ENCODE assay signal across 27 cellular contexts in the genomic region with DNA sequence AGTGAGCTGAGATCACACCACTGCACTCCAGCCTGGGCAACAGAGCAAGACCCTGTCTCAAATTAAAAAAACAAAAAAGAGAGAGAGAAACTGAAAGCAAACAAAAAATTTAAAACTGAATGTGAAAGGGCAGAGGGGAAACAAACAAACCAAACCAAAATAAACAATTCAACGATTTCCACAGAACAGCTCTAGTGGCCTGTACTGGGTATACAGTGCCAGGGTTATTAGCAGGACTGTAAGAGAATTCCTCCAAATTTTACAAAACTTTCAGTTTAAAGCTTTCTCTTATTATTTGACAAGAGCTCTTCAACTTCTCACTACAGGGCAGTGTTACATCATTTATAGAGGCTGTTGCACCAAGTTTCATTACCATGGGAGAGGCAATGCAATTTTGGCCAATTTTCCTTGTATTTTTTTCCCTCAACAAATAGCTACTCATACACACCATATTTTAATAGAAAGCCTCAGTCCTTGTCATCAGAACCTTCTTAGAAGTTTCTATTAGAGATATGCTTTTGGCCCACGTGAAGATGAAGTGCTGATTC. TPM values are rescaled to one million over a fixed set of nuclear protein-coding genes. Genes with fewer than 3 reads are reported as not detected.
A peak's percentile ranks its signal among the peaks of the same experiment; 100 is the strongest.
DNase-seq lines count a peak whose midpoint lies in the region; ATAC-seq, FAIRE-seq and TF ChIP-seq lines count a peak whose summit lies in the region.
"Had no signal": no experiment of that assay in that cellular context is flagged by ENCODE, and none has a peak within 500 bp of the region (broad histone marks: within the 10 kb centered on the region; RNA-seq: fewer than 3 reads in every experiment).

No MANE protein-coding gene starts in this region.

- H2AFZ ChIP-seq in GM12878 (ENCODE audit: control insufficient read depth, low read depth, low read length): no peak overlapping the region
- H2AFZ ChIP-seq: neural progenitor cell had no signal

- H3K36me3 ChIP-seq in HEK293 (ENCODE audit: control insufficient read depth in 2 of 2, insufficient read depth in 1 of 2, low read length in 2 of 2) (no peaks in the 10 kb centered on the region), GM12878 (ENCODE audit: control insufficient read depth in 2 of 2, insufficient read depth in 2 of 2, low read length in 1 of 2) (no peaks in the 10 kb centered on the region), tibial nerve (no peaks in the 10 kb centered on the region)
- H3K36me3 ChIP-seq: esophagus muscularis mucosa, MG63, neural progenitor cell, right atrium auricular region had no signal

- POLR2A ChIA-PET in HEK293 (lab: Yijun Ruan, JAX): no interaction called here
- POLR2A ChIA-PET in GM12878 (lab: Charles Lee): no interaction called here

- in situ Hi-C loops in GM12878 (cut with MboI): loop anchor here (10.0 kb wide), 1 partner anchor 96 kb away; no protein-coding TSS in a partner anchor

- H3K4me2 ChIP-seq in GM12878 (ENCODE audit: control insufficient read depth, insufficient read depth): no peak overlapping the region
- H3K4me2 ChIP-seq: neural progenitor cell, SK-N-SH, smooth muscle cell had no signal

- intact Hi-C loops in GM12878 (cut with micrococcal nuclease; ENCODE audit: unreplicated experiment): no loop called here

- TF ChIP-seq EP300 in GM12878 (IDR thresholded peaks at IDR 0.05; ENCODE audit: borderline replicate concordance in 1 of 2, control insufficient read depth in 1 of 2, low read depth in 2 of 2, low read length in 2 of 2) (no peak), tibial nerve (IDR thresholded peaks at IDR 0.05) (no peak)

- no peak overlapping the region for H3K27ac ChIP-seq in HEK293 (ENCODE audit: extremely low read depth, low read depth, low read length)
- H3K27ac ChIP-seq in GM12878 (ENCODE audit: control insufficient read depth, insufficient read depth): no peak overlapping the region
- no peak overlapping the region for H3K27ac ChIP-seq in tibial nerve
- H3K27ac ChIP-seq in foreskin keratinocyte: no peak overlapping the region
- H3K27ac ChIP-seq: esophagus muscularis mucosa, neural progenitor cell, right atrium auricular region, testis had no signal

- no peaks in the 10 kb centered on the region for H4K20me1 ChIP-seq in GM12878 (ENCODE audit: control insufficient read depth, insufficient read depth)

- no peak for TF ChIP-seq RAD21 in GM12878 (IDR thresholded peaks at IDR 0.05; ENCODE audit: insufficient read depth, low read depth, low read length)

- SMC1A ChIA-PET in GM12878 (lab: Charles Lee; ENCODE audit: uncharacterized antibody, unreplicated experiment): interaction anchor here (0.9 to 1.6 kb wide), 7 partner anchors 28 to 699 kb away, joined by 3 to 6 read pairs (median 3); no protein-coding TSS in a partner anchor

- TF ChIP-seq CTCF in AG10803 (conservative IDR thresholded peaks at IDR 0.05; ENCODE audit: low read length) (no peak), HEK293 (tag by site-specific recombination; IDR thresholded peaks at IDR 0.05) (no peak), GM12878 (IDR thresholded peaks at IDR 0.05 in 2 of 3, conservative IDR thresholded peaks at IDR 0.05 in 1 of 3; ENCODE audit: control insufficient read depth in 2 of 3, extremely low read depth in 1 of 3, insufficient read depth in 1 of 3, low read depth in 3 of 3, low read length in 3 of 3) (no peak), tibial nerve (IDR thresholded peaks at IDR 0.05) (no peak), foreskin keratinocyte (conservative IDR thresholded peaks at IDR 0.05) (no peak)

- FAIRE-seq in GM12878 (lab: Jason Lieb, UNC): no peak
- FAIRE-seq: endometrium, GM12892 had no signal

- RAD21 ChIA-PET in GM12878 (lab: Charles Lee; ENCODE audit: unreplicated experiment): interaction anchor here (1.1 to 1.5 kb wide), 2 partner anchors 47 to 75 kb away, joined by 3 read pairs; no protein-coding TSS in a partner anchor

- H3K27me3 ChIP-seq in GM12878 (replicated peaks in 1 of 2; ENCODE audit: control insufficient read depth in 2 of 2, insufficient read depth in 2 of 2, low read length in 1 of 2): no peaks in the 10 kb centered on the region; a peak in 2 of 4 replicates
- no peaks in the 10 kb centered on the region for H3K27me3 ChIP-seq in tibial nerve
- peaks cover 5% of the 10 kb centered on the region for H3K27me3 ChIP-seq in foreskin keratinocyte
- H3K27me3 ChIP-seq: MG63, neural progenitor cell, right atrium auricular region, testis had no signal

- H3K4me1 ChIP-seq in HEK293 (ENCODE audit: control insufficient read depth, insufficient read depth, low read length) (no peaks in the 10 kb centered on the region), GM12878 (ENCODE audit: control insufficient read depth, insufficient read depth, low read length) (no peaks in the 10 kb centered on the region), tibial nerve (peaks cover 0 to 5% (median 0%) of the 10 kb centered on the region in 4 donors), foreskin keratinocyte (peaks cover 5% of the 10 kb centered on the region)
- H3K4me1 ChIP-seq: esophagus muscularis mucosa, neural progenitor cell, right atrium auricular region, testis had no signal

- H3K79me2 ChIP-seq in GM12878 (ENCODE audit: control insufficient read depth, insufficient read depth, low read length): no peaks in the 10 kb centered on the region

- H3K9me3 ChIP-seq in HEK293 (ENCODE audit: control insufficient read depth, insufficient read depth, low read depth, low read length): no peaks in the 10 kb centered on the region
- H3K9me3 ChIP-seq in GM12878 (replicated peaks; ENCODE audit: control insufficient read depth, insufficient read depth, low read length): no peaks in the 10 kb centered on the region
- H3K9me3 ChIP-seq in tibial nerve: no peaks in the 10 kb centered on the region
- H3K9me3 ChIP-seq: esophagus muscularis mucosa, MG63, right atrium auricular region, SK-N-SH, testis had no signal

- WGBS in GM12878 (ENCODE audit: insufficient coverage, insufficient replicate concordance, low lambda C conversion rate, missing lambda C conversion rate): 19% methylated on average over 2 of the region's 2 CpGs
- WGBS in tibial nerve, 2 donors: 46% methylated on average over 2 of the region's 2 CpGs

- BruUV-seq in GM12878 (replicated peaks; lab: Mats Ljungman, UMichigan): no TSS peak

- no peak overlapping the region for H3K4me3 ChIP-seq in AG10803 (ENCODE audit: low read length)
- no peak overlapping the region for H3K4me3 ChIP-seq in HEK293 (ENCODE audit: low read depth, low read length)
- H3K4me3 ChIP-seq in GM12878: no peak overlapping the region
- no peak overlapping the region for H3K4me3 ChIP-seq in tibial nerve
- H3K4me3 ChIP-seq: esophagus muscularis mucosa, MG63, neural progenitor cell, right atrium auricular region, smooth muscle cell, testis had no signal

- ATAC-seq in GM12878 (peak; percentile 38; the same call in 1 of the 3 replicates), GM21526 (IDR thresholded peaks at IDR 0.05; ENCODE audit: low FRiP score, unreplicated experiment) (no peak), foreskin keratinocyte (no peak)
- ATAC-seq: activated T-cell treated with anti-CD3 and anti-CD28 coated beads, Interleukin-2, amount 50 U/mL, for 72 hours had no signal

- peak; percentile 29 for DNase-seq in AG10803 (ENCODE audit: low read depth)
- no peak for DNase-seq in GM12878 (ENCODE audit: low read depth, low spot score)
- peak; percentile 11 for DNase-seq in hepatic stellate cell (ENCODE audit: low spot score)
- no peak for DNase-seq in tibial nerve (ENCODE audit: low spot score in 2 of 2)
- no peak for DNase-seq in foreskin keratinocyte
- DNase-seq: activated CD4-positive, alpha-beta memory T cell treated with anti-CD3 and anti-CD28 coated beads for 36 hours; activated CD4-positive, CD25-positive, alpha-beta regulatory T cell treated with anti-CD3 and anti-CD28 coated beads, Interleukin-2, amount 50 U/mL, for 72 hours; activated T-cell treated with anti-CD3 and anti-CD28 coated beads, Interleukin-2, amount 50 U/mL, for 72 hours; H9; KBM-7; mesendoderm; MG63; NCI-H1417 treated with DMSO at 0.1 percent for 48 hours; NCI-H2081; NCI-H226; NCI-H748 treated with DMSO at 0.1 percent for 48 hours; SK-N-SH; stimulated activated naive CD4-positive, alpha-beta T cell treated with Interleukin-2 at 50 U/mL for 16 hours; testis had no signal

- H3K9ac ChIP-seq in GM12878 (ENCODE audit: control insufficient read depth, insufficient read depth, low read length): no peak overlapping the region
- H3K9ac ChIP-seq: neural progenitor cell, SK-N-SH had no signal

- CTCF ChIA-PET in HEK293 (lab: Yijun Ruan, JAX): interaction anchor here (0.6 to 3.9 kb wide), 10 partner anchors 8 to 206 kb away, joined by 3 to 25 read pairs (median 4); no protein-coding TSS in a partner anchor
- CTCF ChIA-PET in GM12878 (lab: Yijun Ruan, JAX): interaction anchor here (0.6 to 3.3 kb wide), 13 partner anchors 25 to 205 kb away, joined by 3 to 10 read pairs (median 4); no protein-coding TSS in a partner anchor

- TF ChIP-seq POLR2A in GM12878 (IDR thresholded peaks at IDR 0.05; ENCODE audit: low read depth, low read length): no peak
- TF ChIP-seq POLR2A in tibial nerve (IDR thresholded peaks at IDR 0.05): no peak

TF ChIP-seq in HEK293, 187 proteins besides CTCF, POLR2A, EP300 and RAD21 (continues in another document):
- no peak for TF ChIP-seq ZNF558 (tag by site-specific recombination; IDR thresholded peaks at IDR 0.05)

RNA-seq across cellular contexts. Expression of a gene that starts 44.3 kb away (rescaled TPM):
- 37.7 and 41.8 TPM in 2 replicates for total RNA-seq in GM12878 (2013; cell fraction: nucleolus; rRNA removed)
- total RNA-seq in GM12878 (2014; rRNA removed): 34.0 and 35.8 TPM in 2 replicates
- 22.2 and 23.2 TPM in 2 replicates for total RNA-seq in GM12878 (2014; rRNA removed; fragmentation: Illumina TruSeq; extraction: Trizol)
- total RNA-seq in GM12878 (2021): 38.4 and 39.3 TPM in 2 replicates
- 10.4 TPM for polyA plus RNA-seq in GM12878 (2011; ENCODE audit: low read depth)
- polyA plus RNA-seq in GM12878 (2011; rRNA removed): 29.7 and 45.5 TPM in 2 replicates
- 35.7 and 38.5 TPM in 2 replicates for polyA plus RNA-seq in GM12878 (2011; cell fraction: cytosol; rRNA removed)
- 91.3 and 99.7 TPM in 2 replicates for polyA plus RNA-seq in GM12878 (2011; cell fraction: nucleus; rRNA removed)
- polyA plus RNA-seq in GM12878 (2012): 16.7 and 18.1 TPM in 2 replicates
- 20.2 and 23.6 TPM in 2 replicates for polyA plus RNA-seq in GM12878 (2014; fragmentation: Illumina TruSeq; extraction: Trizol)
- 10 to 100 TPM in 1 of 2 experiments, 1 to 10 TPM in 1; 8.0 to 12.4 TPM for polyA plus RNA-seq in GM12878 (2014; fragmentation: Nextera tagmentation; extraction: Ambion mirVana)
- 21.7 and 24.4 TPM in 2 replicates for polyA plus RNA-seq in GM12878 (2014; rRNA removed)
- 10 to 100 TPM; 25.4 to 31.3 TPM for polyA plus RNA-seq in GM12878 (2016; fragmentation: Nextera tagmentation; extraction: Ambion mirVana)
- polyA minus RNA-seq in GM12878 (2011; rRNA and poly(A)+ RNA removed): 61.4 and 89.8 TPM in 2 replicates
- polyA minus RNA-seq in GM12878 (2011; cell fraction: cytosol; rRNA and poly(A)+ RNA removed): 19.3 and 19.4 TPM in 2 replicates
- polyA minus RNA-seq in GM12878 (2011; cell fraction: nucleus; rRNA and poly(A)+ RNA removed): 25.8 and 33.1 TPM in 2 replicates
- total RNA-seq in tibial nerve: 10 to 100 TPM; 19.4 to 37.8 (median 27.1) TPM
- 26.7 and 28.4 TPM in 2 replicates for total RNA-seq in foreskin keratinocyte
- polyA plus RNA-seq in foreskin keratinocyte: 15.5 and 17.3 TPM in 2 replicates

Comparison
In these comparisons a context has a peak if more than half of its experiments do, and no peak if none do; other contexts are left out.
1. DNase-seq: peak in AG10803 (single experiment) and hepatic stellate cell (single experiment); none in GM12878 (single experiment), tibial nerve (0 of 2) and foreskin keratinocyte (0 of 2).